21 cellular contexts compared by ENCODE assay signal in the genomic region with DNA sequence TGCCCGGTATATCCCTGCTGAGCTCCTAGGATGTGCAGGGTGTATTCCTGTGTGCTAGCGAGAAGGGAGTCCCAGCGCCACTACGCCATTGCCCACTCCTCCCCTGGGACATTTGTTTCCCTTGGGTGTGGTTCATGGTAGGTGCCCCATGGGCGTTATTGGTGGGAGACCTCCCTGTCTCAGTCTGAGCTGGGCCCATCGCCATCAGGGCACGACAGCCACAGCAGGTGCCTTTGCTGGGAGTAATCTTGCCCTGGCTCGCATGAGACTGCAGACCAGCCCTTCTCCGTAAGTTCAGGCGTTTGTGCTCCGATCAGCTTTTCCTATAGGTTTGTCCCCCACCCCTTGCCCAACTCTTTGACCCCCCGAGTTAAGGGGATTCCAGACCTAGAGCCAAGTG.
"Had no signal": no experiment of that assay in that cellular context is flagged by ENCODE, and none has a peak within 500 bp of the region (broad histone marks: within the 10 kb centered on the region; RNA-seq: fewer than 3 reads in every experiment).

No MANE protein-coding gene starts in this region.

- H3K4me3 Mint-ChIP-seq: T-cell; T-helper 1 cell treated with Interleukin-12 subunit alpha and Interleukin-12 subunit beta and Interleukin-4 antibody, amounts not matched to agents 30 μg/mL and 1 μg/mL, for 36 hours had no signal

- H3K9me3 ChIP-seq: MG63, SK-N-SH had no signal

- H3K4me1 Mint-ChIP-seq: T-cell had no signal

- H3K27ac Mint-ChIP-seq: T-cell; T-helper 1 cell treated with Interleukin-12 subunit alpha and Interleukin-12 subunit beta and Interleukin-4 antibody, amounts not matched to agents 30 μg/mL and 1 μg/mL, for 36 hours had no signal

- H3K9me3 Mint-ChIP-seq: T-cell; T-helper 1 cell treated with Interleukin-12 subunit alpha and Interleukin-12 subunit beta and Interleukin-4 antibody, amounts not matched to agents 30 μg/mL and 1 μg/mL, for 36 hours had no signal

- H3K36me3 ChIP-seq: MG63 had no signal

- H3K27me3 Mint-ChIP-seq: T-cell had no signal

- H3K4me3 ChIP-seq: MG63 had no signal

- H3K27ac ChIP-seq: HL-60 had no signal

- ATAC-seq: T-cell had no signal

- H3K9ac ChIP-seq: SK-N-SH had no signal

- H3K27me3 ChIP-seq: MG63 had no signal

- DNase-seq: KBM-7, MG63, NCI-H1092, NCI-H1105 treated with DMSO at 0.1 percent for 48 hours, NCI-H1417 treated with DMSO at 0.1 percent for 48 hours, NCI-H146, NCI-H1694 treated with DMSO at 0.1 percent for 48 hours, NCI-H1930, NCI-H2081, NCI-H2107, NCI-H2227 treated with DMSO at 0.1 percent for 48 hours, NCI-H524, NCI-H526 treated with DMSO at 0.1 percent for 48 hours, NCI-H774, RPMI8226, SHP77, SK-N-SH, SW 1271, T-cell had no signal

- H3K4me2 ChIP-seq: SK-N-SH had no signal
